ENCODE assay signal across 16 cellular contexts in genomic region chr17:80812362-80813088, GRCh38.
A peak's percentile ranks its signal among the peaks of the same experiment; 100 is the strongest.
DNase-seq lines count a peak whose midpoint lies in the region; ATAC-seq, FAIRE-seq and TF ChIP-seq lines count a peak whose summit lies in the region.
"Had no signal": no experiment of that assay in that cellular context is flagged by ENCODE, and none has a peak within 500 bp of the region (broad histone marks: within the 10 kb centered on the region; RNA-seq: fewer than 3 reads in every experiment).

No MANE protein-coding gene starts in this region.

- H2BK5ac ChIP-seq in H9 (ENCODE audit: insufficient read length, low read length), result no peak overlapping the region

- H3K27ac ChIP-seq in H9 (ENCODE audit: insufficient read length, low read depth, low read length) (no peak overlapping the region), SK-N-SH (ENCODE audit: low read depth in 2 of 2, low read length in 1 of 2) (no peak overlapping the region)
- H3K27ac ChIP-seq: lower lobe of right lung, thyroid gland had no signal

- H3K4me1 ChIP-seq in H9 (ENCODE audit: insufficient read depth, low read length) (no peaks in the 10 kb centered on the region), SK-N-SH (ENCODE audit: control insufficient read depth in 1 of 2, insufficient read depth in 2 of 2, low read depth in 1 of 2, low read length in 1 of 2) (no peaks in the 10 kb centered on the region; a peak in 1 of 4 replicates)
- H3K4me1 ChIP-seq: lower lobe of right lung, thyroid gland had no signal

- no peak overlapping the region for H3K4ac ChIP-seq in H9 (ENCODE audit: low read depth, low read length)

- no peak overlapping the region for H3K23ac ChIP-seq in H9 (ENCODE audit: insufficient read length, low read depth, low read length)

- H3K14ac ChIP-seq in H9 (ENCODE audit: insufficient read depth, low read length), result no peak overlapping the region

- TF ChIP-seq CTCF in H9 (conservative IDR thresholded peaks at IDR 0.05) (no peak), SK-N-SH (IDR thresholded peaks at IDR 0.05) (no peak)

- CTCF ChIA-PET in SK-N-SH (lab: Yijun Ruan, JAX), result interaction anchor here (1.0 to 1.3 kb wide), 4 partner anchors 9 to 15 kb away, joined by 3 to 4 read pairs (median 4); no protein-coding TSS in a partner anchor

- no peak for FAIRE-seq in urothelium cell line (lab: Jason Lieb, UNC)
- FAIRE-seq: astrocyte had no signal

- H4K91ac ChIP-seq in H9 (ENCODE audit: insufficient read length, low read depth, low read length), result no peak overlapping the region

- H3K4me1 Mint-ChIP-seq in H9, result peaks cover 0 to 6% of the 10 kb centered on the region in 2 experiments; a peak in 1 of 4 replicates
- H3K4me1 Mint-ChIP-seq in activated T-helper 17 cell treated with anti-CD3 and anti-CD28 coated beads, Interleukin-2, amount 50 U/mL, for 72 hours, result peaks cover 29% of the 10 kb centered on the region

- no peak overlapping the region for H2AK5ac ChIP-seq in H9 (ENCODE audit: insufficient read length, low read length)

- no peak for TF ChIP-seq EP300 in SK-N-SH (IDR thresholded peaks at IDR 0.05; ENCODE audit: borderline replicate concordance in 1 of 2, low read depth in 1 of 2, low read length in 1 of 2)

- no peak for TF ChIP-seq RAD21 in SK-N-SH (IDR thresholded peaks at IDR 0.05; ENCODE audit: low read length)

- DNase-seq in activated CD4-positive, CD25-positive, alpha-beta regulatory T cell treated with anti-CD3 and anti-CD28 coated beads, Interleukin-2, amount 50 U/mL, for 16 hours (ENCODE audit: low read depth, low spot score), result peak; percentile 12
- DNase-seq in activated CD4-positive, CD25-positive, alpha-beta regulatory T cell (lab: John Stamatoyannopoulos, UW), result no peak
- DNase-seq in H9 (peak; percentile 22), mesenteric fat pad (ENCODE audit: low spot score) (peak; percentile 81), NCI-H187 (lab: John Stamatoyannopoulos, UW) (no peak), urothelium cell line (ENCODE audit: low spot score) (no peak), SK-N-SH (no peak)
- DNase-seq: cortex of kidney, erythroblast, lower lobe of right lung, NCI-H1436 treated with DMSO at 0.1 percent for 48 hours, retina, SIG-M5, thyroid gland had no signal

- no CpG with 5 or more reads among the region's 18 CpGs for WGBS in H9 (ENCODE audit: extremely low coverage, insufficient read length, low lambda C conversion rate)
- 93% methylated on average over 18 of the region's 18 CpGs for WGBS in SK-N-SH (ENCODE audit: low lambda C conversion rate)

- H3K36me3 ChIP-seq in SK-N-SH (replicated peaks in 1 of 2; ENCODE audit: control insufficient read depth in 1 of 2, insufficient read depth in 2 of 2, low read length in 1 of 2), result peaks cover 0 to 16% of the 10 kb centered on the region in 2 experiments
- H3K36me3 ChIP-seq: lower lobe of right lung, thyroid gland had no signal

- H2BK12ac ChIP-seq in H9 (ENCODE audit: insufficient read length, low read depth, low read length), result no peak overlapping the region

- H3K36me3 Mint-ChIP-seq in H9 (ENCODE audit: insufficient read depth in 1 of 3, low read depth in 3 of 3), result peaks cover 3 to 7% (median 3%) of the 10 kb centered on the region in 3 experiments; a peak in 5 of 7 replicates
- peaks cover 18% of the 10 kb centered on the region for H3K36me3 Mint-ChIP-seq in activated T-helper 17 cell treated with anti-CD3 and anti-CD28 coated beads, Interleukin-2, amount 50 U/mL, for 72 hours (ENCODE audit: low read depth)

- H2AFZ ChIP-seq in H9 (ENCODE audit: low read length), result no peak overlapping the region
- no peak overlapping the region for H2AFZ ChIP-seq in SK-N-SH (ENCODE audit: low read depth)

- H3K79me2 ChIP-seq in H9 (ENCODE audit: insufficient read depth, low read length), result no peaks in the 10 kb centered on the region
- H3K79me2 ChIP-seq in SK-N-SH (ENCODE audit: insufficient read depth), result no peaks in the 10 kb centered on the region

- H3K9me3 Mint-ChIP-seq in H9, result peaks cover 2 to 3% of the 10 kb centered on the region in 2 experiments
- peaks cover 2% of the 10 kb centered on the region for H3K9me3 Mint-ChIP-seq in activated T-helper 17 cell treated with anti-CD3 and anti-CD28 coated beads, Interleukin-2, amount 50 U/mL, for 72 hours

- no peak overlapping the region for H4K5ac ChIP-seq in H9 (ENCODE audit: insufficient read length, low read depth, low read length)

- 0 out of 7 replicates have a peak overlapping the region, but pooled peaks of 1 of the 3 experiments have one; percentile 19 for H3K27ac Mint-ChIP-seq in H9
- H3K27ac Mint-ChIP-seq in activated T-helper 17 cell treated with anti-CD3 and anti-CD28 coated beads, Interleukin-2, amount 50 U/mL, for 72 hours, result peak overlapping the region; percentile 99

- no peak overlapping the region for H3K4me2 ChIP-seq in H9 (ENCODE audit: insufficient read depth, insufficient read length, low read length)
- no peak overlapping the region for H3K4me2 ChIP-seq in SK-N-SH

- H3T11ph ChIP-seq in H9 (ENCODE audit: low read length), result no peak overlapping the region

- no peak overlapping the region for H4K8ac ChIP-seq in H9 (replicated peaks; ENCODE audit: insufficient read length, low read depth, low read length)

- H3K23me2 ChIP-seq in H9 (ENCODE audit: insufficient read length, low read depth, low read length, poor library complexity, severe bottlenecking), result no peaks in the 10 kb centered on the region

- H4K20me1 ChIP-seq in H9 (ENCODE audit: control insufficient read depth, insufficient read depth, insufficient read length), result no peaks in the 10 kb centered on the region
- H4K20me1 ChIP-seq in SK-N-SH (ENCODE audit: insufficient read depth), result no peaks in the 10 kb centered on the region

- no peak overlapping the region for H2BK120ac ChIP-seq in H9 (ENCODE audit: low read depth, low read length, poor library complexity, severe bottlenecking)

- POLR2A ChIA-PET in SK-N-SH (lab: Yijun Ruan, JAX), result no interaction called here

- H3K4me3 Mint-ChIP-seq in H9, result no peak overlapping the region
- peak overlapping the region; percentile 86 for H3K4me3 Mint-ChIP-seq in activated T-helper 17 cell treated with anti-CD3 and anti-CD28 coated beads, Interleukin-2, amount 50 U/mL, for 72 hours

- no peak overlapping the region for H3K56ac ChIP-seq in H9 (ENCODE audit: insufficient read length, low read depth, low read length)

- no peaks in the 10 kb centered on the region for H3K9me2 ChIP-seq in SK-N-SH

- no peak overlapping the region for H3K4me3 ChIP-seq in SK-N-SH (ENCODE audit: low read depth in 2 of 2, low read length in 1 of 2)
- H3K4me3 ChIP-seq: lower lobe of right lung, thyroid gland had no signal

- H3F3A ChIP-seq in SK-N-SH (replicated peaks; ENCODE audit: insufficient read depth), result no peaks in the 10 kb centered on the region

- H3K9me3 ChIP-seq in H9 (ENCODE audit: control insufficient read depth, low read depth, low read length) (no peaks in the 10 kb centered on the region), SK-N-SH (no peaks in the 10 kb centered on the region)
- H3K9me3 ChIP-seq: thyroid gland had no signal

- H3K9ac ChIP-seq in H9 (ENCODE audit: extremely low read depth, insufficient read length, low read length) (no peak overlapping the region), SK-N-SH (no peak overlapping the region)

- H2BK15ac ChIP-seq in H9 (ENCODE audit: low read depth, low read length), result no peak overlapping the region

- no peak overlapping the region for H2BK20ac ChIP-seq in H9 (ENCODE audit: low read depth, low read length, poor library complexity, severe bottlenecking)

- ATAC-seq in activated T-helper 17 cell treated with anti-CD3 and anti-CD28 coated beads, Interleukin-2, amount 50 U/mL, for 72 hours (replicated peaks), result peak; percentile 92
- ATAC-seq: lower lobe of right lung had no signal

- H3K27me3 Mint-ChIP-seq in H9 (ENCODE audit: low read depth), result no peaks in the 10 kb centered on the region
- no peaks in the 10 kb centered on the region for H3K27me3 Mint-ChIP-seq in activated T-helper 17 cell treated with anti-CD3 and anti-CD28 coated beads, Interleukin-2, amount 50 U/mL, for 72 hours

- H3K27me3 ChIP-seq in H9 (ENCODE audit: insufficient read depth, low read length) (no peaks in the 10 kb centered on the region), SK-N-SH (ENCODE audit: insufficient read depth) (no peaks in the 10 kb centered on the region)
- H3K27me3 ChIP-seq: thyroid gland had no signal

- no peaks in the 10 kb centered on the region for H3K79me1 ChIP-seq in H9 (ENCODE audit: insufficient read depth, low read depth, low read length, poor library complexity, severe bottlenecking)

- H3K18ac ChIP-seq in H9 (ENCODE audit: insufficient read length, low read depth, low read length), result no peak overlapping the region

TF ChIP-seq in SK-N-SH, 30 proteins besides CTCF, POLR2A, EP300 and RAD21 (continues in another document):
- no peak for TF ChIP-seq FOXJ3 (CRISPR knock-in tag; IDR thresholded peaks at IDR 0.05)
- no peak for TF ChIP-seq ZBTB33 (IDR thresholded peaks at IDR 0.05; ENCODE audit: borderline replicate concordance, low read depth)
- TF ChIP-seq ELF1 (IDR thresholded peaks at IDR 0.05), result no peak
- TF ChIP-seq GATA2 (CRISPR knock-in tag; IDR thresholded peaks at IDR 0.05), result no peak

Comparison
In these comparisons a context has a peak if more than half of its experiments do, and no peak if none do; other contexts are left out.
1. DNase-seq: peak in activated CD4-positive, CD25-positive, alpha-beta regulatory T cell treated with anti-CD3 and anti-CD28 coated beads, Interleukin-2, amount 50 U/mL, for 16 hours (single experiment), H9 (single experiment) and mesenteric fat pad (single experiment); none in activated CD4-positive, CD25-positive, alpha-beta regulatory T cell (0 of 4), NCI-H187 (0 of 2), urothelium cell line (single experiment) and SK-N-SH (single experiment).